28 cellular contexts compared by ENCODE assay signal in genomic region chr16:12868788-12869187, GRCh38. TPM values are rescaled to one million over a fixed set of nuclear protein-coding genes. Genes with fewer than 3 reads are reported as not detected.
"Had no signal": no experiment of that assay in that cellular context is flagged by ENCODE, and none has a peak within 500 bp of the region (broad histone marks: within the 10 kb centered on the region; RNA-seq: fewer than 3 reads in every experiment).

No MANE protein-coding gene starts in this region.

- H3K36me3 Mint-ChIP-seq: activated naive CD4-positive, alpha-beta T cell treated with anti-CD3 and anti-CD28 coated beads, Interleukin-2, amount 50 U/mL, for 24 hours; activated naive CD8-positive, alpha-beta T cell treated with anti-CD3 and anti-CD28 coated beads, Interleukin-2, amount 10 ng/mL, durations not matched to agents 7 days and 5 days had no signal

- H3K9me3 Mint-ChIP-seq: activated CD4-positive, alpha-beta T cell treated with anti-CD3 and anti-CD28 coated beads, Interleukin-2, amount 10 ng/mL, durations not matched to agents 7 days and 5 days; activated naive CD4-positive, alpha-beta T cell treated with anti-CD3 and anti-CD28 coated beads, Interleukin-2, amount 50 U/mL, for 24 hours; activated T-cell treated with anti-CD3 and anti-CD28 coated beads, Interleukin-2, amount 50 U/mL, for 24 hours; activated T-helper 2 cell treated with anti-CD3 and anti-CD28 coated beads, Interferon-gamma antibody, Interleukin-2, Interleukin-4, amounts not matched to agents 10 μg/mL and 5 μg/mL and 100 μg/mL, durations not matched to agents 14 hours and 24 hours and 36 hours; central memory CD8-positive, alpha-beta T cell; T-helper 2 cell treated with Interferon-gamma antibody and Interleukin-4, amounts not matched to agents 5 μg/mL and 100 μg/mL, for 36 hours had no signal

- DNase-seq: activated CD4-positive, alpha-beta T cell treated with anti-CD3 and anti-CD28 coated beads for 36 hours; activated CD4-positive, alpha-beta T cell treated with anti-CD3 and anti-CD28 coated beads, Interleukin-2, amount 10 ng/mL, durations not matched to agents 7 days and 5 days; activated CD4-positive, alpha-beta T cell treated with anti-CD3 and anti-CD28 coated beads, Interleukin-2, amount 50 U/mL, for 48 hours; activated CD8-positive, alpha-beta T cell treated with anti-CD3 and anti-CD28 coated beads, Interleukin-2, amount 10 ng/mL, durations not matched to agents 7 days and 5 days; activated gamma-delta T cell; activated naive CD4-positive, alpha-beta T cell treated with Interleukin-2 at 50 U/mL for 16 hours; activated naive CD8-positive, alpha-beta T cell treated with anti-CD3 and anti-CD28 coated beads, Interleukin-2, amount 10 ng/mL, durations not matched to agents 7 days and 5 days; activated T-cell treated with anti-CD3 and anti-CD28 coated beads, Interleukin-2, amount 50 U/mL, for 24 hours; amygdala; MM.1S; NCI-H146; NCI-H2029 treated with DMSO at 0.1 percent for 48 hours; NCI-H226; NCI-H446 treated with DMSO at 0.1 percent for 48 hours; OCI-M1; SHP77 treated with DMSO at 0.1 percent for 48 hours; SK-N-SH had no signal

- H3K4me3 Mint-ChIP-seq: activated CD4-positive, alpha-beta T cell treated with anti-CD3 and anti-CD28 coated beads for 36 hours; activated CD4-positive, alpha-beta T cell treated with anti-CD3 and anti-CD28 coated beads, Interleukin-2, amount 10 ng/mL, durations not matched to agents 7 days and 5 days; activated CD8-positive, alpha-beta T cell treated with anti-CD3 and anti-CD28 coated beads, Interleukin-2, amount 10 ng/mL, durations not matched to agents 7 days and 5 days; activated naive CD4-positive, alpha-beta T cell treated with anti-CD3 and anti-CD28 coated beads, Interleukin-2, amount 50 U/mL, for 24 hours; activated naive CD8-positive, alpha-beta T cell treated with anti-CD3 and anti-CD28 coated beads, Interleukin-2, amount 10 ng/mL, durations not matched to agents 7 days and 5 days; activated T-cell treated with anti-CD3 and anti-CD28 coated beads, Interleukin-2, amount 50 U/mL, for 24 hours; central memory CD8-positive, alpha-beta T cell; T-helper 1 cell treated with Interleukin-12 subunit alpha and Interleukin-12 subunit beta and Interleukin-4 antibody, amounts not matched to agents 30 μg/mL and 1 μg/mL, for 36 hours; T-helper 2 cell treated with Interferon-gamma antibody and Interleukin-4, amounts not matched to agents 5 μg/mL and 100 μg/mL, for 36 hours; WTC11 had no signal

- H3K27ac ChIP-seq: ascending aorta, cardiac muscle cell, KMS-11, SJSA1 had no signal

- H3K4me2 ChIP-seq: KMS-11, SK-N-SH had no signal

- H3K4me1 ChIP-seq: ascending aorta, SJSA1 had no signal

- H3K36me3 ChIP-seq: ascending aorta, cardiac muscle cell, SJSA1 had no signal

- H3K9ac ChIP-seq: KMS-11, SK-N-SH had no signal

- H3K27me3 ChIP-seq: ascending aorta, cardiac muscle cell, SJSA1 had no signal

- H3K4me3 ChIP-seq: ascending aorta, cardiac muscle cell, SJSA1 had no signal

- H3K27ac Mint-ChIP-seq: activated CD4-positive, alpha-beta T cell treated with anti-CD3 and anti-CD28 coated beads for 36 hours; activated CD4-positive, alpha-beta T cell treated with anti-CD3 and anti-CD28 coated beads, Interleukin-2, amount 10 ng/mL, durations not matched to agents 7 days and 5 days; activated CD8-positive, alpha-beta T cell treated with anti-CD3 and anti-CD28 coated beads, Interleukin-2, amount 10 ng/mL, durations not matched to agents 7 days and 5 days; activated naive CD4-positive, alpha-beta T cell treated with anti-CD3 and anti-CD28 coated beads, Interleukin-2, amount 50 U/mL, for 24 hours; activated naive CD8-positive, alpha-beta T cell treated with anti-CD3 and anti-CD28 coated beads, Interleukin-2, amount 10 ng/mL, durations not matched to agents 7 days and 5 days; activated T-cell treated with anti-CD3 and anti-CD28 coated beads, Interleukin-2, amount 50 U/mL, for 24 hours; activated T-helper 2 cell treated with anti-CD3 and anti-CD28 coated beads, Interferon-gamma antibody, Interleukin-2, Interleukin-4, amounts not matched to agents 10 μg/mL and 5 μg/mL and 100 μg/mL, durations not matched to agents 14 hours and 24 hours and 36 hours; T-helper 1 cell treated with Interleukin-12 subunit alpha and Interleukin-12 subunit beta and Interleukin-4 antibody, amounts not matched to agents 30 μg/mL and 1 μg/mL, for 36 hours; T-helper 2 cell treated with Interferon-gamma antibody and Interleukin-4, amounts not matched to agents 5 μg/mL and 100 μg/mL, for 36 hours; WTC11 had no signal

- H3K4me1 Mint-ChIP-seq: activated CD4-positive, alpha-beta T cell treated with anti-CD3 and anti-CD28 coated beads for 36 hours; activated CD4-positive, alpha-beta T cell treated with anti-CD3 and anti-CD28 coated beads, Interleukin-2, amount 10 ng/mL, durations not matched to agents 7 days and 5 days; activated naive CD4-positive, alpha-beta T cell treated with anti-CD3 and anti-CD28 coated beads, Interleukin-2, amount 50 U/mL, for 24 hours; activated naive CD8-positive, alpha-beta T cell treated with anti-CD3 and anti-CD28 coated beads, Interleukin-2, amount 10 ng/mL, durations not matched to agents 7 days and 5 days; central memory CD8-positive, alpha-beta T cell; WTC11 had no signal

- ATAC-seq: activated CD4-positive, alpha-beta T cell treated with anti-CD3 and anti-CD28 coated beads for 36 hours; activated CD4-positive, CD25-positive, alpha-beta regulatory T cell treated with anti-CD3 and anti-CD28 coated beads, Interleukin-2, amount 50 U/mL, for 24 hours; activated CD8-positive, alpha-beta T cell treated with anti-CD3 and anti-CD28 coated beads, Interleukin-2, amount 10 ng/mL, durations not matched to agents 7 days and 5 days; WTC11 had no signal

- H3K9me3 ChIP-seq: ascending aorta, SK-N-SH had no signal

- H3K27me3 Mint-ChIP-seq: activated CD4-positive, alpha-beta T cell treated with anti-CD3 and anti-CD28 coated beads, Interleukin-2, amount 10 ng/mL, durations not matched to agents 7 days and 5 days had no signal

RNA-seq across cellular contexts. Expression of gene SHISA9, which starts 32.6 kb away (rescaled TPM):
- total RNA-seq: activated CD8-positive, alpha-beta T cell treated with anti-CD3 and anti-CD28 coated beads, Interleukin-2, amount 10 ng/mL, durations not matched to agents 7 days and 5 days; activated naive CD8-positive, alpha-beta T cell treated with anti-CD3 and anti-CD28 coated beads, Interleukin-2, amount 10 ng/mL, durations not matched to agents 7 days and 5 days; activated T-helper 2 cell treated with anti-CD3 and anti-CD28 coated beads, Interferon-gamma antibody, Interleukin-2, Interleukin-4, amounts not matched to agents 10 μg/mL and 5 μg/mL and 100 μg/mL, durations not matched to agents 14 hours and 24 hours and 36 hours had no signal
